ENCODE assay signal across 13 cellular contexts in the genomic region with DNA sequence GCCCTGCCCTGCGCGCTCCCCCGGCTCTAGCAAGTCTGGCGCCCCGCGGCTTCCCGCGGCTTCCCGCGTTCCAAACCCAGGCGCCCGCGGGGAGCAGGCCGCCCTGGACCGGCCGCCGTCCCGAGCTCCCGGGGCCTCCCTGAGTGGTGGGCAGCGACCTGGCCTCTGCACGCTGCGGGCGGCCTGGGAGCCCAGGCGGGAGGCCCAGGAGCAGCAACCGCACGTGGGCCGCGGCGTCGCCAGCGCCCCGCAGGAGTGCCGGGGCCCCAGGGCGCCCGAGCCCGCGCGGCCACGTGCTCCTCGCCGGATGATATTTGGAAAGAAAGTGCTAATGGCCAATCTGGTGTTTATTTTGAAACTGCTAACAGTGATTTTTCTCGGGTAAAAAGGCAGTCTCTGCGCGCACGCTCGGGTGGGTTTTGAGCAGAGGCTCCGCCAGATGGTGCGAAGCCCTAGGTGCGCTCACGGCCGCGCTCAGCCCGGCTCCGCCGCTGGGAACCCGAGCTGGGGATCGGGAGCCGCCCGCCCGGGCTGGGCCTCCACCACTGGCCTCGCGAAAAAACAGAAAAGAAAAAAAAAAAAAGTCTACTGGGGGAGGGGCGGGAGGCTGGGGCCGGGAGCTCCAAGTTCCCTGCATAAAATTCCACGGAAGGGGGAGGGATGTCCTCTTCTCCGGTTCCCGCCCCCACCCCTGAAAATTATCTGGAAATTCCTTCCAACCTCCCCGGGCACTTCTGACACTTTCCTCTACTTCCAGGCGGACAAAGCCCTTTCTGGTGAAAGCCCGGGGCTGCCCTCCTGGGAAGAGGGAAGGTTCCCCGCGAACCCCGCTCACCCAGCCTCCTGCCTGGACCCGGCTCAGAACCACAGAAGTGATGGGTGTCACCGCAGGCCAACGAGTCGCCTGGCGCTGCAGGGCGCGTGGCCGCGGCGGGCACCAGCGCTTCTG. TPM values are rescaled to one million over a fixed set of nuclear protein-coding genes. Genes with fewer than 3 reads are reported as not detected.
DNase-seq lines count a peak whose midpoint lies in the region; ATAC-seq and TF ChIP-seq lines count a peak whose summit lies in the region.
"Had no signal": no experiment of that assay in that cellular context is flagged by ENCODE, and none has a peak within 500 bp of the region (broad histone marks: within the 10 kb centered on the region; RNA-seq: fewer than 3 reads in every experiment).

No MANE protein-coding gene starts in this region.

- POLR2A ChIA-PET in GM10248 (lab: Yijun Ruan, JAX): no interaction called here

- H3K27me3 ChIP-seq in right atrium auricular region: peaks cover 3 to 22% of the 10 kb centered on the region in 2 donors

- H3K4me1 ChIP-seq in right atrium auricular region: peaks cover 0 to 25% of the 10 kb centered on the region in 2 donors

- H3K27ac Mint-ChIP-seq in stimulated activated effector memory CD8-positive, alpha-beta T cell treated with anti-CD3 and anti-CD28 coated beads, Interleukin-12 subunit alpha, Interleukin-12 subunit beta, amount 100 ng/mL, for 72 hours: no peak overlapping the region

- DNase-seq in GF-D8 (lab: John Stamatoyannopoulos, UW): peak; percentile 17
- peak; percentile 68 for DNase-seq in NCI-H2171 treated with DMSO at 0.1 percent for 48 hours (lab: John Stamatoyannopoulos, UW)
- no peak for DNase-seq in right atrium auricular region (ENCODE audit: low spot score)
- peak; percentile 62 for DNase-seq in retina
- no peak for DNase-seq in GM19240 (ENCODE audit: insufficient read length, low spot score)
- DNase-seq in NCI-H146 (lab: John Stamatoyannopoulos, UW): no peak
- DNase-seq in stimulated activated effector memory CD8-positive, alpha-beta T cell treated with anti-CD3 and anti-CD28 coated beads, Interleukin-12 subunit alpha, Interleukin-12 subunit beta, amount 100 ng/mL, for 72 hours (ENCODE audit: low spot score in 2 of 2): no peak
- no peak for DNase-seq in GM10248 (ENCODE audit: extremely low spot score)
- DNase-seq: DMS53; hippocampal formation; NCI-H2107; stimulated activated CD8-positive, alpha-beta memory T cell treated with anti-CD3 and anti-CD28 coated beads, Interleukin-4, amount 100 ng/mL, for 48 hours had no signal

- H3K27ac ChIP-seq in right atrium auricular region: peak overlapping the region; percentile 82 to 85

- H3K4me3 Mint-ChIP-seq in stimulated activated effector memory CD8-positive, alpha-beta T cell treated with anti-CD3 and anti-CD28 coated beads, Interleukin-12 subunit alpha, Interleukin-12 subunit beta, amount 100 ng/mL, for 72 hours: no peak overlapping the region

- H3K4me1 Mint-ChIP-seq in stimulated activated effector memory CD8-positive, alpha-beta T cell treated with anti-CD3 and anti-CD28 coated beads, Interleukin-12 subunit alpha, Interleukin-12 subunit beta, amount 100 ng/mL, for 72 hours: peaks cover 17% of the 10 kb centered on the region

- no peak for ATAC-seq in stimulated activated effector memory CD8-positive, alpha-beta T cell treated with anti-CD3 and anti-CD28 coated beads, Interleukin-12 subunit alpha, Interleukin-12 subunit beta, amount 100 ng/mL, for 72 hours

- TF ChIP-seq CTCF in right atrium auricular region (IDR thresholded peaks at IDR 0.05) (no peak), GM10248 (IDR thresholded peaks at IDR 0.05; ENCODE audit: control extremely low read depth, extremely low read depth, low read depth, missing control alignments) (no peak)

- H3K9me3 ChIP-seq in right atrium auricular region: no peaks in the 10 kb centered on the region

- peaks cover 7% of the 10 kb centered on the region for H3K36me3 Mint-ChIP-seq in stimulated activated effector memory CD8-positive, alpha-beta T cell treated with anti-CD3 and anti-CD28 coated beads, Interleukin-12 subunit alpha, Interleukin-12 subunit beta, amount 100 ng/mL, for 72 hours

- peak overlapping the region; percentile 34 to 68 for H3K4me3 ChIP-seq in right atrium auricular region

- no peaks in the 10 kb centered on the region for H3K36me3 ChIP-seq in right atrium auricular region

- CTCF ChIA-PET in GM10248 (lab: Yijun Ruan, JAX): no interaction called here

- H3K9me3 Mint-ChIP-seq in stimulated activated effector memory CD8-positive, alpha-beta T cell treated with anti-CD3 and anti-CD28 coated beads, Interleukin-12 subunit alpha, Interleukin-12 subunit beta, amount 100 ng/mL, for 72 hours: no peaks in the 10 kb centered on the region

RNA-seq across cellular contexts. Expression of a gene that starts 4.3 kb away (rescaled TPM):
- total RNA-seq in right atrium auricular region: 1 to 10 TPM; 5.8 to 6.9 TPM
- total RNA-seq: HT1080 had no signal

Comparison
In these comparisons a context has a peak if more than half of its experiments do, and no peak if none do; other contexts are left out.
1. DNase-seq: peak in GF-D8 (single experiment), NCI-H2171 treated with DMSO at 0.1 percent for 48 hours (single experiment) and retina (single experiment); none in right atrium auricular region (single experiment), GM19240 (single experiment), NCI-H146 (single experiment), stimulated activated effector memory CD8-positive, alpha-beta T cell treated with anti-CD3 and anti-CD28 coated beads, Interleukin-12 subunit alpha, Interleukin-12 subunit beta, amount 100 ng/mL, for 72 hours (0 of 2) and GM10248 (single experiment).